7 cellular contexts compared by ENCODE assay signal in genomic region chr3:100492810-100493140, GRCh38. TPM values are rescaled to one million over a fixed set of nuclear protein-coding genes. Genes with fewer than 3 reads are reported as not detected.
DNase-seq lines count a peak whose midpoint lies in the region; ATAC-seq and TF ChIP-seq lines count a peak whose summit lies in the region.

No MANE protein-coding gene starts in this region.

- peak overlapping the region; percentile 81 for H3K4me3 Mint-ChIP-seq in HFFc6
- peak overlapping the region; percentile 85 for H3K4me3 Mint-ChIP-seq in activated B cell treated with CpG ODN at 0.5 μM for 24 hours

- POLR2A ChIA-PET in activated B cell treated with CpG ODN at 0.5 μM for 24 hours (lab: Charles Lee) = no interaction called here

- intact Hi-C loops in activated B cell treated with CpG ODN at 0.5 μM for 24 hours (cut with micrococcal nuclease) = loop anchor here (5.0 kb wide), 2 partner anchors 90 to 160 kb away; partner anchors contain the start of genes LNP1, NIT2 and TOMM70
- intact Hi-C loops in right cardiac atrium (cut with DNase I) = no loop called here
- intact Hi-C loops in spleen (cut with DNase I; ENCODE audit: low total_unique reads) = loop anchor here (10.0 kb wide), 1 partner anchor 88 kb away; the partner anchor contains the start of genes LNP1 and TOMM70

- WGBS in right cardiac atrium = 2% methylated on average over 6 of the region's 6 CpGs
- WGBS in spleen, 5 donors = 2 to 6% (median 3%) methylated on average over 6 of the region's 6 CpGs

- H3K27ac Mint-ChIP-seq in HFFc6 (peak overlapping the region; percentile 95), activated B cell treated with CpG ODN at 0.5 μM for 24 hours (no peak overlapping the region)

- DNase-seq in HFFc6 = no peak
- DNase-seq in activated B cell treated with CpG ODN at 0.5 μM for 24 hours = no peak
- no peak for DNase-seq in right cardiac atrium
- DNase-seq in spleen = no peak
- no peak for DNase-seq in GF-D8 (lab: John Stamatoyannopoulos, UW)

- H3K4me1 ChIP-seq in right cardiac atrium (ENCODE audit: control insufficient read depth, insufficient read depth, low read length) (no peaks in the 10 kb centered on the region), spleen (peaks cover 0 to 36% (median 20%) of the 10 kb centered on the region in 6 donors)

- H3K4me3 ChIP-seq in right cardiac atrium (ENCODE audit: low read length) (peak overlapping the region; percentile 68), spleen (peak overlapping the region; percentile 45 to 75 (median 55))

- no peaks in the 10 kb centered on the region for H3K27me3 ChIP-seq in right cardiac atrium (ENCODE audit: control insufficient read depth, insufficient read depth)
- peaks cover 0 to 3% (median 0%) of the 10 kb centered on the region in 7 donors for H3K27me3 ChIP-seq in spleen (replicated peaks in 1 of 7)

- H3K36me3 ChIP-seq in spleen = no peaks in the 10 kb centered on the region

- H3K4me1 Mint-ChIP-seq in HFFc6 (ENCODE audit: low read depth) = peaks cover 45% of the 10 kb centered on the region
- peaks cover 20% of the 10 kb centered on the region for H3K4me1 Mint-ChIP-seq in activated B cell treated with CpG ODN at 0.5 μM for 24 hours

- H3K27me3 Mint-ChIP-seq in HFFc6 (ENCODE audit: insufficient read depth) (no peaks in the 10 kb centered on the region; the same call in 1 of the 2 replicates), activated B cell treated with CpG ODN at 0.5 μM for 24 hours (peaks cover 19% of the 10 kb centered on the region)

- TF ChIP-seq POLR2A in spleen (IDR thresholded peaks at IDR 0.05) = no peak

- CTCF ChIA-PET in activated B cell treated with CpG ODN at 0.5 μM for 24 hours (lab: Charles Lee) = no interaction called here

- H3K27ac ChIP-seq in right cardiac atrium (ENCODE audit: low read length) (peak overlapping the region; percentile 50), spleen (peak overlapping the region in 7 of 8 donors; percentile 69 to 83 (median 78))

- ATAC-seq in activated B cell treated with CpG ODN at 0.5 μM for 24 hours (ENCODE audit: low read depth) (no peak), right cardiac atrium (peak in 1 of 2 donors; percentile 3), GM18498 (IDR thresholded peaks at IDR 0.05; ENCODE audit: unreplicated experiment) (no peak), HG02938 (IDR thresholded peaks at IDR 0.05; ENCODE audit: unreplicated experiment) (no peak)

- TF ChIP-seq CTCF in HFFc6 (IDR thresholded peaks at IDR 0.05) = no peak
- no peak for TF ChIP-seq CTCF in activated B cell treated with CpG ODN at 0.5 μM for 24 hours (IDR thresholded peaks at IDR 0.05)
- no peak for TF ChIP-seq CTCF in spleen (IDR thresholded peaks at IDR 0.05 in 8 of 11, conservative IDR thresholded peaks at IDR 0.05 in 3 of 11)

- H3K9me3 ChIP-seq in right cardiac atrium (ENCODE audit: control insufficient read depth, low read length) (no peaks in the 10 kb centered on the region), spleen (no peaks in the 10 kb centered on the region)

- H3K36me3 Mint-ChIP-seq in HFFc6 (ENCODE audit: low read depth) (no peaks in the 10 kb centered on the region), activated B cell treated with CpG ODN at 0.5 μM for 24 hours (ENCODE audit: low read depth) (no peaks in the 10 kb centered on the region)

- no peaks in the 10 kb centered on the region for H3K9me3 Mint-ChIP-seq in HFFc6
- H3K9me3 Mint-ChIP-seq in activated B cell treated with CpG ODN at 0.5 μM for 24 hours = no peaks in the 10 kb centered on the region

RNA-seq across cellular contexts. Expression of gene TMEM45A, which starts 0.4 kb away (rescaled TPM):
- 10 to 100 TPM; 25.2 to 44.1 (median 28.5) TPM for total RNA-seq in HFFc6 (2021; fragmentation: NEBNext Ultra II Directional; extraction: Animal tissue kit (Norgen Biotek cat#: 25700))
- total RNA-seq in activated B cell treated with CpG ODN at 0.5 μM for 24 hours (0.10 and 0.13 TPM in 2 replicates), right cardiac atrium (10 to 100 TPM in 3 of 4 donors, 1 to 10 TPM in 1; 7.6 to 21.0 (median 15.3) TPM), spleen (10 to 100 TPM in 2 of 7 donors, 1 to 10 TPM in 5; 4.4 to 13.4 (median 6.3) TPM)
- polyA plus RNA-seq in right cardiac atrium (8.9 TPM), spleen (1 to 10 TPM; 1.2 to 3.7 (median 1.9) TPM)

Comparison
In these comparisons a context has a peak if more than half of its experiments do, and no peak if none do; other contexts are left out.
1. intact Hi-C loops: an anchor here in activated B cell treated with CpG ODN at 0.5 μM for 24 hours (5.0 kb wide) and spleen (10.0 kb wide); none called in right cardiac atrium.